In genomic region chr2:86225581-86225980, GRCh38 we compare ENCODE assay signal across 7 cellular contexts.
DNase-seq lines count a peak whose midpoint lies in the region; ATAC-seq lines count a peak whose summit lies in the region.

No MANE protein-coding gene starts in this region.

- ATAC-seq in GM19351 (IDR thresholded peaks at IDR 0.05; ENCODE audit: unreplicated experiment), result peak; percentile 75
- peak; percentile 83 for ATAC-seq in stimulated activated memory B cell treated with anti-CD40 and anti-IgM and Interleukin-4, amounts not matched to agents 10 μg/mL and 1 μg/mL and 100 μg/mL, for 72 hours

- H3K9me3 Mint-ChIP-seq in stimulated activated memory B cell treated with anti-CD40 and anti-IgM and Interleukin-4, amounts not matched to agents 10 μg/mL and 1 μg/mL and 100 μg/mL, for 72 hours, result no peaks in the 10 kb centered on the region

- H3K27me3 Mint-ChIP-seq in stimulated activated memory B cell treated with anti-CD40 and anti-IgM and Interleukin-4, amounts not matched to agents 10 μg/mL and 1 μg/mL and 100 μg/mL, for 72 hours, result no peaks in the 10 kb centered on the region

- no peaks in the 10 kb centered on the region for H3K36me3 Mint-ChIP-seq in stimulated activated memory B cell treated with anti-CD40 and anti-IgM and Interleukin-4, amounts not matched to agents 10 μg/mL and 1 μg/mL and 100 μg/mL, for 72 hours

- H3K27ac Mint-ChIP-seq in stimulated activated memory B cell treated with anti-CD40 and anti-IgM and Interleukin-4, amounts not matched to agents 10 μg/mL and 1 μg/mL and 100 μg/mL, for 72 hours, result peak overlapping the region; percentile 3

- peak overlapping the region; percentile 47 for H3K4me3 Mint-ChIP-seq in stimulated activated memory B cell treated with anti-CD40 and anti-IgM and Interleukin-4, amounts not matched to agents 10 μg/mL and 1 μg/mL and 100 μg/mL, for 72 hours

- peaks cover 34% of the 10 kb centered on the region for H3K4me1 Mint-ChIP-seq in stimulated activated memory B cell treated with anti-CD40 and anti-IgM and Interleukin-4, amounts not matched to agents 10 μg/mL and 1 μg/mL and 100 μg/mL, for 72 hours

- DNase-seq in KG1 (lab: John Stamatoyannopoulos, UW) (peak; percentile 21), activated T-helper 1 cell treated with Interleukin-2 at 50 U/mL for 16 hours (ENCODE audit: low read depth) (peak; percentile 24), hepatic stellate cell (ENCODE audit: low spot score) (peak; percentile 85), iPS-NIHi11 (ENCODE audit: low spot score) (no peak), islet precursor cell (no peak)

Comparison
In these comparisons a context has a peak if more than half of its experiments do, and no peak if none do; other contexts are left out.
1. DNase-seq: peak in KG1 (single experiment), activated T-helper 1 cell treated with Interleukin-2 at 50 U/mL for 16 hours (single experiment) and hepatic stellate cell (single experiment); none in iPS-NIHi11 (single experiment) and islet precursor cell (single experiment).